In genomic region chr3:16290827-16291196, GRCh38 we compare ENCODE assay signal across 8 cellular contexts. TPM values are rescaled to one million over a fixed set of nuclear protein-coding genes. Genes with fewer than 3 reads are reported as not detected.
DNase-seq lines count a peak whose midpoint lies in the region; ATAC-seq and TF ChIP-seq lines count a peak whose summit lies in the region.

No MANE protein-coding gene starts in this region.

- H3K9me3 ChIP-seq in Karpas-422 (ENCODE audit: low read length), result peaks cover 4% of the 10 kb centered on the region
- H3K9me3 ChIP-seq in adipocyte (ENCODE audit: control insufficient read depth, low read length), result peaks cover 7% of the 10 kb centered on the region
- no peaks in the 10 kb centered on the region for H3K9me3 ChIP-seq in thyroid gland
- H3K9me3 ChIP-seq in esophagus muscularis mucosa, result no peaks in the 10 kb centered on the region

- no peaks in the 10 kb centered on the region for H3K9me2 ChIP-seq in Karpas-422 (replicated peaks; ENCODE audit: insufficient read depth, low read length)

- no peak for DNase-seq in activated naive CD4-positive, alpha-beta T cell (lab: John Stamatoyannopoulos, UW)
- DNase-seq in Karpas-422 (no peak), adipocyte (ENCODE audit: low read depth) (peak; percentile 28), thyroid gland (no peak), HuH-7 (ENCODE audit: low spot score) (no peak), esophagus muscularis mucosa (ENCODE audit: extremely low spot score) (no peak)

- H3K4me2 ChIP-seq in Karpas-422 (ENCODE audit: low read depth, low read length, poor library complexity, severe bottlenecking), result no peak overlapping the region

- H2AFZ ChIP-seq in Karpas-422 (ENCODE audit: low read length), result no peak overlapping the region

- no peaks in the 10 kb centered on the region for H3K9me3 Mint-ChIP-seq in activated naive CD4-positive, alpha-beta T cell treated with anti-CD3 and anti-CD28 coated beads, Interleukin-2, amount 50 U/mL, for 24 hours

- no peak for ATAC-seq in esophagus mucosa

- TF ChIP-seq POLR2A in thyroid gland (IDR thresholded peaks at IDR 0.05) (no peak), esophagus muscularis mucosa (IDR thresholded peaks at IDR 0.05; ENCODE audit: low read depth) (no peak)

- no peaks in the 10 kb centered on the region for H3K27me3 Mint-ChIP-seq in activated naive CD4-positive, alpha-beta T cell treated with anti-CD3 and anti-CD28 coated beads, Interleukin-2, amount 50 U/mL, for 24 hours

- peak overlapping the region; percentile 97 for H3K27ac Mint-ChIP-seq in activated naive CD4-positive, alpha-beta T cell treated with anti-CD3 and anti-CD28 coated beads, Interleukin-2, amount 50 U/mL, for 24 hours

- peaks cover 96% of the 10 kb centered on the region for H3K4me1 Mint-ChIP-seq in activated naive CD4-positive, alpha-beta T cell treated with anti-CD3 and anti-CD28 coated beads, Interleukin-2, amount 50 U/mL, for 24 hours

- H3K4me1 ChIP-seq in Karpas-422 (ENCODE audit: low read length), result peaks cover 56% of the 10 kb centered on the region
- peaks cover 38% of the 10 kb centered on the region for H3K4me1 ChIP-seq in adipocyte (ENCODE audit: control insufficient read depth, insufficient read depth, low read length)
- peaks cover 5 to 6% of the 10 kb centered on the region in 2 donors for H3K4me1 ChIP-seq in thyroid gland
- H3K4me1 ChIP-seq in esophagus muscularis mucosa, result peaks cover 25 to 51% (median 44%) of the 10 kb centered on the region in 4 donors

- H4K20me1 ChIP-seq in Karpas-422 (ENCODE audit: insufficient read depth, low read depth, low read length), result no peaks in the 10 kb centered on the region

- TF ChIP-seq CTCF in thyroid gland (IDR thresholded peaks at IDR 0.05), result no peak
- no peak for TF ChIP-seq CTCF in esophagus muscularis mucosa (IDR thresholded peaks at IDR 0.05)

- no peaks in the 10 kb centered on the region for H3K27me3 ChIP-seq in Karpas-422 (ENCODE audit: low read length)
- no peaks in the 10 kb centered on the region for H3K27me3 ChIP-seq in adipocyte (replicated peaks; ENCODE audit: control insufficient read depth, insufficient read depth, low read length)
- no peaks in the 10 kb centered on the region for H3K27me3 ChIP-seq in thyroid gland
- H3K27me3 ChIP-seq in esophagus muscularis mucosa, result no peaks in the 10 kb centered on the region

- H3K36me3 ChIP-seq in Karpas-422 (ENCODE audit: insufficient read depth, low read length) (peaks cover 33% of the 10 kb centered on the region), adipocyte (ENCODE audit: control insufficient read depth, insufficient read depth, low read length, severe bottlenecking) (peaks cover 10% of the 10 kb centered on the region), thyroid gland (no peaks in the 10 kb centered on the region), esophagus muscularis mucosa (peaks cover 0 to 29% (median 2%) of the 10 kb centered on the region in 4 donors)

- intact Hi-C loops in thyroid gland (cut with DNase I), result loop anchor here (5.0 kb wide), 1 partner anchor 226 kb away; no protein-coding TSS in a partner anchor
- intact Hi-C loops in esophagus muscularis mucosa (cut with DNase I), result loop anchor here (2.0 kb wide), 1 partner anchor 226 kb away; no protein-coding TSS in a partner anchor

- peaks cover 21% of the 10 kb centered on the region for H3K36me3 Mint-ChIP-seq in activated naive CD4-positive, alpha-beta T cell treated with anti-CD3 and anti-CD28 coated beads, Interleukin-2, amount 50 U/mL, for 24 hours

- H3K27ac ChIP-seq in Karpas-422 (ENCODE audit: low read length) (peak overlapping the region; percentile 76), thyroid gland (peak overlapping the region in 2 of 3 donors; percentile 2 to 18), esophagus muscularis mucosa (replicated peaks in 1 of 4) (peak overlapping the region in 2 of 4 donors; percentile 8 to 56)

- 64 to 80% methylated on average over 2 of the region's 2 CpGs for WGBS in thyroid gland, 2 donors
- WGBS in esophagus muscularis mucosa, result 53% methylated on average over 2 of the region's 2 CpGs

- no peak overlapping the region for H3K9ac ChIP-seq in Karpas-422 (ENCODE audit: low read length)
- peak overlapping the region; percentile 31 for H3K9ac ChIP-seq in adipocyte (ENCODE audit: low read length)

- no peak overlapping the region for H3K4me3 ChIP-seq in Karpas-422 (ENCODE audit: low read length)
- H3K4me3 ChIP-seq in adipocyte (ENCODE audit: low read length), result no peak overlapping the region
- H3K4me3 ChIP-seq in thyroid gland (replicated peaks in 1 of 3), result no peak overlapping the region
- H3K4me3 ChIP-seq in esophagus muscularis mucosa, result peak overlapping the region in 1 of 4 donors; percentile 9

- peaks cover 32% of the 10 kb centered on the region for H3K79me2 ChIP-seq in Karpas-422 (ENCODE audit: low read length)

- no peak for TF ChIP-seq EP300 in esophagus muscularis mucosa (IDR thresholded peaks at IDR 0.05)

- H3K4me3 Mint-ChIP-seq in activated naive CD4-positive, alpha-beta T cell treated with anti-CD3 and anti-CD28 coated beads, Interleukin-2, amount 50 U/mL, for 24 hours, result peak overlapping the region; percentile 88

RNA-seq across cellular contexts. Expression of gene OXNAD1, which starts 25.8 kb away (rescaled TPM):
- 23.3 and 30.3 TPM in 2 replicates for total RNA-seq in Karpas-422 (2014; rRNA removed; shearing (Covaris generic); ENCODE audit: low replicate concordance)
- total RNA-seq in thyroid gland (10 to 100 TPM; 22.3 to 34.0 (median 27.4) TPM), esophagus mucosa (11.0 TPM), esophagus muscularis mucosa (10 to 100 TPM in 2 of 4 donors, 1 to 10 TPM in 2; 6.7 to 13.3 (median 10.2) TPM)

RNA-seq across cellular contexts. Expression of gene DPH3, which starts 26.1 kb away (rescaled TPM):
- 7.6 and 22.2 TPM in 2 replicates for total RNA-seq in Karpas-422 (2014; rRNA removed; shearing (Covaris generic); ENCODE audit: low replicate concordance)
- total RNA-seq in thyroid gland (10 to 100 TPM; 18.4 to 27.1 (median 19.6) TPM), esophagus mucosa (12.2 TPM), esophagus muscularis mucosa (10 to 100 TPM; 27.2 to 50.7 (median 37.6) TPM)
